23 cellular contexts compared by ENCODE assay signal in the genomic region with DNA sequence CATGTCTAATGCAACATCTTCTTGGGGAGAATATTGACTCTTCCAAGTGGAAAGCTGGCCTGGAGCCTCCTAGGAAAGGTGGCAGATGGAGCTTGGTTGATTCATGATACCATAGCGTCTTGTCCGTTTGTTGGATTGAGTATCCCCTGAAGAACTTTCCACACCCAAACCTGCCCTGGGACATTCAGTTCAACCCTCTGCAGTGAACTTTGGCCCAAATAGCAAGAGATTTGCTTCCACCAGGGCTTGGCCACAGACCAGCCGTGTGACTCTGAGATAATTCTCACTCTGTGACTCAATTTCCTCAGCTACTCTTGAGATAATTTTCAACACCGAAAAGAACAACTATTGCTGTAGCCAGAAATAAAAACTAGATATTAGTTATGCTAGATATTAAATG.
A peak's percentile ranks its signal among the peaks of the same experiment; 100 is the strongest.
DNase-seq lines count a peak whose midpoint lies in the region; ATAC-seq, FAIRE-seq and TF ChIP-seq lines count a peak whose summit lies in the region.
"Had no signal": no experiment of that assay in that cellular context is flagged by ENCODE, and none has a peak within 500 bp of the region (broad histone marks: within the 10 kb centered on the region; RNA-seq: fewer than 3 reads in every experiment).

No MANE protein-coding gene starts in this region.

- no TSS peak for BruUV-seq in HepG2 (replicated peaks; lab: Mats Ljungman, UMichigan)

- H3K4me2 ChIP-seq in HepG2 (ENCODE audit: low read depth, low read length) = no peak overlapping the region

- peak in 1 of 2 donors; percentile 27 for TF ChIP-seq RAD21 in liver (IDR thresholded peaks at IDR 0.05)
- TF ChIP-seq RAD21 in HepG2 (CRISPR knock-in tag; IDR thresholded peaks at IDR 0.05) = no peak

- intact Hi-C loops in HepG2 (cut with micrococcal nuclease; ENCODE audit: unreplicated experiment) = no loop called here
- intact Hi-C loops in heart left ventricle (cut with DNase I) = loop anchor here in 6 of 10 donors (2.0 to 10.0 kb wide), 6 partner anchors 78 to 1330 kb away; a partner anchor contains a TSS
- intact Hi-C loops in upper lobe of right lung (cut with DNase I) = no loop called here

- WGBS in liver = 42% methylated on average over 4 of the region's 4 CpGs
- WGBS in HepG2 (ENCODE audit: low lambda C conversion rate) = 26% methylated on average over 4 of the region's 4 CpGs
- WGBS in heart left ventricle, 4 donors = 29 to 39% (median 35%) methylated on average over 4 of the region's 4 CpGs

- H3K9ac ChIP-seq in liver (ENCODE audit: low read depth in 1 of 2, low read length in 2 of 2) = no peak overlapping the region
- no peak overlapping the region for H3K9ac ChIP-seq in HepG2 (ENCODE audit: insufficient read depth, low read depth, low read length)
- H3K9ac ChIP-seq: BLaER1 treated with 17β-estradiol and CSF1 and Interleukin-3, amounts not matched to agents 10 nM and 100 nM had no signal

- no peak for TF ChIP-seq POLR2A in HepG2 (IDR thresholded peaks at IDR 0.05; ENCODE audit: insufficient read depth in 1 of 2, low read depth in 2 of 2, low read length in 2 of 2)
- no peak for TF ChIP-seq POLR2A in heart left ventricle (IDR thresholded peaks at IDR 0.05)

- no peaks in the 10 kb centered on the region for H3K27me3 ChIP-seq in liver (ENCODE audit: control insufficient read depth in 4 of 4, insufficient read depth in 4 of 4, low read length in 3 of 4)
- H3K27me3 ChIP-seq in HepG2 (ENCODE audit: control insufficient read depth in 1 of 2, insufficient read depth in 2 of 2, low read length in 2 of 2) = no peaks in the 10 kb centered on the region; a peak in 2 of 5 replicates
- H3K27me3 ChIP-seq in heart left ventricle = no peaks in the 10 kb centered on the region
- H3K27me3 ChIP-seq in upper lobe of right lung = no peaks in the 10 kb centered on the region
- H3K27me3 ChIP-seq: adrenal gland; BLaER1 treated with 17β-estradiol and CSF1 and Interleukin-3, amounts not matched to agents 10 nM and 100 nM; tibial nerve had no signal

- no peak for TF ChIP-seq EP300 in HepG2 (IDR thresholded peaks at IDR 0.05; ENCODE audit: low read depth in 2 of 2, low read length in 2 of 2)
- no peak for TF ChIP-seq EP300 in HepG2 (CRISPR knock-in tag; IDR thresholded peaks at IDR 0.05; ENCODE audit: borderline replicate concordance)

- no peaks in the 10 kb centered on the region for H3K36me3 ChIP-seq in liver (ENCODE audit: control insufficient read depth in 4 of 4, insufficient read depth in 3 of 4, low read depth in 1 of 4, low read length in 3 of 4)
- H3K36me3 ChIP-seq in HepG2 (replicated peaks in 1 of 2; ENCODE audit: control insufficient read depth in 1 of 2, insufficient read depth in 2 of 2, low read length in 2 of 2) = no peaks in the 10 kb centered on the region
- no peaks in the 10 kb centered on the region for H3K36me3 ChIP-seq in heart left ventricle
- H3K36me3 ChIP-seq in upper lobe of right lung = no peaks in the 10 kb centered on the region
- H3K36me3 ChIP-seq: adrenal gland; BLaER1 treated with 17β-estradiol and CSF1 and Interleukin-3, amounts not matched to agents 10 nM and 100 nM; HAP-1; lower lobe of right lung; tibial nerve had no signal

- POLR2A ChIA-PET in HepG2 (lab: Yijun Ruan, JAX) = no interaction called here

- H3K9me3 ChIP-seq in liver (ENCODE audit: control insufficient read depth in 4 of 4, low read length in 3 of 4) (no peaks in the 10 kb centered on the region), HepG2 (ENCODE audit: low read length) (no peaks in the 10 kb centered on the region), heart left ventricle (no peaks in the 10 kb centered on the region), upper lobe of right lung (no peaks in the 10 kb centered on the region)
- H3K9me3 ChIP-seq: adrenal gland; BLaER1 treated with 17β-estradiol and CSF1 and Interleukin-3, amounts not matched to agents 10 nM and 100 nM; HAP-1; lower lobe of right lung; tibial nerve had no signal

- in situ Hi-C loops in HepG2 (cut with HindIII; ENCODE audit: extremely low pct_ligation_motif_present, low pct_unique_long_range_greater_than_20kb) = no loop called here
- in situ Hi-C loops in GM13977 (cut with MboI; ENCODE audit: low pct_unique_long_range_greater_than_20kb, low sequenced_read_pairs, unreplicated experiment) = no loop called here

- no peak for FAIRE-seq in HepG2 (lab: Jason Lieb, UNC)
- FAIRE-seq: A204.1, frontal cortex, GM12878 had no signal

- DNase-seq in HepG2 (ENCODE audit: low spot score) = no peak
- peak; percentile 40 to 74 (median 63) for DNase-seq in heart left ventricle
- DNase-seq in myocyte (ENCODE audit: low read depth) = peak; percentile 59
- no peak for DNase-seq in upper lobe of right lung
- DNase-seq in activated CD4-positive, alpha-beta T cell treated with anti-CD3 and anti-CD28 coated beads for 1 hour = no peak
- DNase-seq in NCI-H146 (lab: John Stamatoyannopoulos, UW) = no peak
- DNase-seq in GM13977 (ENCODE audit: low spot score) = no peak
- DNase-seq: adrenal gland; GDM1; KG1; lower lobe of right lung; naive thymus-derived CD4-positive, alpha-beta T cell; NCI-H1092; PC-3; stimulated activated naive B cell treated with anti-CD40 and anti-IgM and Interleukin-4, amounts not matched to agents 10 μg/mL and 1 μg/mL and 100 μg/mL, for 72 hours had no signal

- CTCF ChIA-PET in HepG2 (lab: Yijun Ruan, JAX; ENCODE audit: low intra/inter-chr PET ratio, low total read pairs) = no interaction called here

- no peak overlapping the region for H3K27ac ChIP-seq in liver (ENCODE audit: low read depth in 1 of 2, low read length in 2 of 2)
- no peak overlapping the region for H3K27ac ChIP-seq in HepG2 (ENCODE audit: extremely low read length, insufficient read depth, low read length)
- H3K27ac ChIP-seq in heart left ventricle = peak overlapping the region; percentile 16 to 87 (median 70)
- H3K27ac ChIP-seq in upper lobe of right lung = no peak overlapping the region
- H3K27ac ChIP-seq: adrenal gland; BLaER1 treated with 17β-estradiol and CSF1 and Interleukin-3, amounts not matched to agents 10 nM and 100 nM; lower lobe of right lung; SK-N-MC had no signal

- TF ChIP-seq CTCF in liver (IDR thresholded peaks at IDR 0.05; ENCODE audit: low read depth, low read length, missing input control) = no peak
- TF ChIP-seq CTCF in HepG2 (CRISPR knock-in tag; IDR thresholded peaks at IDR 0.05) = no peak
- TF ChIP-seq CTCF in heart left ventricle (IDR thresholded peaks at IDR 0.05) = no peak
- TF ChIP-seq CTCF in upper lobe of right lung (IDR thresholded peaks at IDR 0.05) = no peak
- no peak for TF ChIP-seq CTCF in GM13977 (IDR thresholded peaks at IDR 0.05; ENCODE audit: extremely low read depth, insufficient read depth, missing control alignments)

- no peak overlapping the region for H2AFZ ChIP-seq in HepG2 (ENCODE audit: low read length)

- ATAC-seq in HepG2 = no peak
- peak; percentile 59 to 81 (median 70) for ATAC-seq in heart left ventricle
- peak; percentile 7 for ATAC-seq in upper lobe of right lung
- ATAC-seq: lower lobe of right lung, PC-3 had no signal

- H3K4me3 ChIP-seq in liver (ENCODE audit: low read depth in 1 of 3, low read length in 3 of 3) = no peak overlapping the region
- no peak overlapping the region for H3K4me3 ChIP-seq in HepG2 (replicated peaks in 1 of 3; ENCODE audit: insufficient read depth in 1 of 3, low read depth in 2 of 3, low read length in 3 of 3)
- H3K4me3 ChIP-seq in heart left ventricle = no peak overlapping the region
- H3K4me3 ChIP-seq in upper lobe of right lung = no peak overlapping the region
- H3K4me3 ChIP-seq: adrenal gland; BLaER1 treated with 17β-estradiol and CSF1 and Interleukin-3, amounts not matched to agents 10 nM and 100 nM; GM12878; HAP-1; lower lobe of right lung; SK-N-MC; tibial nerve had no signal

- peaks cover 6 to 28% (median 21%) of the 10 kb centered on the region in 4 donors for H3K4me1 ChIP-seq in liver (ENCODE audit: control insufficient read depth in 4 of 4, insufficient read depth in 4 of 4, low read length in 3 of 4)
- H3K4me1 ChIP-seq in HepG2 (ENCODE audit: insufficient read depth, low read length) = no peaks in the 10 kb centered on the region
- H3K4me1 ChIP-seq in heart left ventricle = peaks cover 0 to 30% (median 19%) of the 10 kb centered on the region in 12 donors
- peaks cover 8% of the 10 kb centered on the region for H3K4me1 ChIP-seq in upper lobe of right lung
- H3K4me1 ChIP-seq: adrenal gland, HAP-1, lower lobe of right lung had no signal

- no peaks in the 10 kb centered on the region for H4K20me1 ChIP-seq in HepG2 (ENCODE audit: insufficient read depth, low read length)
- H4K20me1 ChIP-seq: BLaER1 treated with 17β-estradiol and CSF1 and Interleukin-3, amounts not matched to agents 10 nM and 100 nM had no signal

- H3K79me2 ChIP-seq in HepG2 (ENCODE audit: insufficient read depth, low read length) = no peaks in the 10 kb centered on the region

TF ChIP-seq in liver, 16 proteins besides CTCF, POLR2A, EP300 and RAD21 (continues in another document):
- TF ChIP-seq SP1 (IDR thresholded peaks at IDR 0.05) (peak; percentile 59), GABPA (IDR thresholded peaks at IDR 0.05 in 1 of 2, conservative IDR thresholded peaks at IDR 0.05 in 1 of 2) (no peak), HNF4G (IDR thresholded peaks at IDR 0.05) (no peak)
- TF ChIP-seq, protein P1, sequence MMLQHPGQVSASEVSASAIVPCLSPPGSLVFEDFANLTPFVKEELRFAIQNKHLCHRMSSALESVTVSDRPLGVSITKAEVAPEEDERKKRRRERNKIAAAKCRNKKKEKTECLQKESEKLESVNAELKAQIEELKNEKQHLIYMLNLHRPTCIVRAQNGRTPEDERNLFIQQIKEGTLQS (IDR thresholded peaks at IDR 0.05) = no peak
- TF ChIP-seq, protein P2, sequence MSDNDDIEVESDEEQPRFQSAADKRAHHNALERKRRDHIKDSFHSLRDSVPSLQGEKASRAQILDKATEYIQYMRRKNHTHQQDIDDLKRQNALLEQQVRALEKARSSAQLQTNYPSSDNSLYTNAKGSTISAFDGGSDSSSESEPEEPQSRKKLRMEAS (IDR thresholded peaks at IDR 0.05) = no peak

TF ChIP-seq in HepG2, 621 proteins besides CTCF, POLR2A, EP300 and RAD21 (continues in another document):
- TF ChIP-seq ZNF672 (CRISPR knock-in tag; IDR thresholded peaks at IDR 0.05) (no peak), ZNF24 (IDR thresholded peaks at IDR 0.05) (no peak), NR2F6 (IDR thresholded peaks at IDR 0.05) (no peak), NR2F6 (CRISPR knock-in tag; IDR thresholded peaks at IDR 0.05) (no peak), ZNF329 (CRISPR knock-in tag; IDR thresholded peaks at IDR 0.05; ENCODE audit: low read depth) (no peak), ZC3H13 (CRISPR knock-in tag; IDR thresholded peaks at IDR 0.05) (no peak)
- TF ChIP-seq, protein P3, sequence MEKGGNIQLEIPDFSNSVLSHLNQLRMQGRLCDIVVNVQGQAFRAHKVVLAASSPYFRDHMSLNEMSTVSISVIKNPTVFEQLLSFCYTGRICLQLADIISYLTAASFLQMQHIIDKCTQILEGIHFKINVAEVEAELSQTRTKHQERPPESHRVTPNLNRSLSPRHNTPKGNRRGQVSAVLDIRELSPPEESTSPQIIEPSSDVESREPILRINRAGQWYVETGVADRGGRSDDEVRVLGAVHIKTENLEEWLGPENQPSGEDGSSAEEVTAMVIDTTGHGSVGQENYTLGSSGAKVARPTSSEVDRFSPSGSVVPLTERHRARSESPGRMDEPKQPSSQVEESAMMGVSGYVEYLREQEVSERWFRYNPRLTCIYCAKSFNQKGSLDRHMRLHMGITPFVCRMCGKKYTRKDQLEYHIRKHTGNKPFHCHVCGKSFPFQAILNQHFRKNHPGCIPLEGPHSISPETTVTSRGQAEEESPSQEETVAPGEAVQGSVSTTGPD (CRISPR knock-in tag; IDR thresholded peaks at IDR 0.05) = no peak

Comparison
In these comparisons a context has a peak if more than half of its experiments do, and no peak if none do; other contexts are left out.
1. H3K27ac ChIP-seq: peak in heart left ventricle (12 of 12); none in liver (0 of 2), HepG2 (single experiment) and upper lobe of right lung (single experiment).
2. DNase-seq: peak in heart left ventricle (5 of 5) and myocyte (single experiment); none in HepG2 (single experiment), upper lobe of right lung (single experiment), activated CD4-positive, alpha-beta T cell treated with anti-CD3 and anti-CD28 coated beads for 1 hour (single experiment), NCI-H146 (single experiment) and GM13977 (single experiment).
3. intact Hi-C loops: an anchor here in heart left ventricle (2.0 to 10.0 kb wide); none called in HepG2 and upper lobe of right lung.